ENCODE assay signal across 8 cellular contexts in the genomic region with DNA sequence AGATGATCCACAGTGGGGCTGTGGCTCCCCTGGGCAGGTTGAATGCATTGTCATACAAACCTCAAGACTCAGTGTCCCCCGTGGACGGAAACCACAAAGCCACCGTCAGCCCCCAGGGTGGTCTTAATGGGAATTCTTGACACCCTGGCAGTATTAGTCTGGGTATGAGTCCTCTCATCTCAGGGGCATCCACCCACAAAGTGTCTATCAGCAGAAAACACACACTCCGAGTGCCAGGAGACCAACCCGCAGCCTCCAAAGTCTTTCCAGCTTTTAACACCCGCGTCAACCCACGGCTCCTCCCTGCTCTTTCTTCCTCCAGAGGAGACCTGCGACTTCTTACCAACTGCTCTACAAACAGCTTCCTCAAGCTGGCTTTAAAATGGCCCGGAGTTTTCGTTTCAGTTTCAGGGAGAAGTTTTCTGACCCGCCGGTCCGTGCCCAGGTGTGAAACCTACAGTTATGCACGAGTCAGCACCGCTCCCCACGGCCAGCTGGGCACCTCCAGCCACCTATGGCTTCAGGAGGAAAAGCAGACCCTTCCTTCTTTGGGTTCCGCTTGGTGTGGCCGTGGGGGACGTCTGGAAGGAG. TPM values are rescaled to one million over a fixed set of nuclear protein-coding genes. Genes with fewer than 3 reads are reported as not detected.
A peak's percentile ranks its signal among the peaks of the same experiment; 100 is the strongest.
DNase-seq lines count a peak whose midpoint lies in the region; ATAC-seq and TF ChIP-seq lines count a peak whose summit lies in the region.

No MANE protein-coding gene starts in this region.

- no peak overlapping the region for H4K8ac ChIP-seq in mesenchymal stem cell (ENCODE audit: low read length)

- no peak overlapping the region for H3K23ac ChIP-seq in mesenchymal stem cell (ENCODE audit: low read length in 2 of 2)

- no peak overlapping the region for H3K4ac ChIP-seq in mesenchymal stem cell (ENCODE audit: low read depth in 1 of 2, low read length in 2 of 2)

- no peaks in the 10 kb centered on the region for H3K36me3 ChIP-seq in RWPE2 (ENCODE audit: low read depth)
- H3K36me3 ChIP-seq in mesenchymal stem cell (ENCODE audit: control insufficient read depth in 1 of 2, insufficient read depth in 2 of 2, low read depth in 1 of 2, low read length in 2 of 2): no peaks in the 10 kb centered on the region

- H3K4me3 ChIP-seq in RWPE2 (ENCODE audit: severe bottlenecking) (no peak overlapping the region), mesenchymal stem cell (ENCODE audit: insufficient read depth in 1 of 2, low read depth in 1 of 2, low read length in 2 of 2) (no peak overlapping the region)

- H3K27ac ChIP-seq in RWPE2 (ENCODE audit: poor library complexity, severe bottlenecking) (no peak overlapping the region), mesenchymal stem cell (ENCODE audit: low read length, poor library complexity, severe bottlenecking) (no peak overlapping the region)

- no peak overlapping the region for H3K4me2 ChIP-seq in mesenchymal stem cell (ENCODE audit: low read length, poor library complexity, severe bottlenecking)

- H3K4me1 ChIP-seq in RWPE2 (ENCODE audit: insufficient read depth, poor library complexity, severe bottlenecking): no peaks in the 10 kb centered on the region
- peaks cover 13% of the 10 kb centered on the region for H3K4me1 ChIP-seq in mesenchymal stem cell (ENCODE audit: control insufficient read depth, insufficient read depth, low read depth, low read length)

- H4K91ac ChIP-seq in mesenchymal stem cell (ENCODE audit: low read length): no peak overlapping the region

- H3K27me3 Mint-ChIP-seq in immature natural killer cell (ENCODE audit: low read depth in 3 of 3): peaks cover 48 to 85% (median 72%) of the 10 kb centered on the region in 3 donors

- no peak overlapping the region for H3K9ac ChIP-seq in mesenchymal stem cell (ENCODE audit: low read length)

- H3K9me3 ChIP-seq in RWPE2 (ENCODE audit: severe bottlenecking): no peaks in the 10 kb centered on the region
- no peaks in the 10 kb centered on the region for H3K9me3 ChIP-seq in mesenchymal stem cell (ENCODE audit: control insufficient read depth, low read length)

- no peak overlapping the region for H3K14ac ChIP-seq in mesenchymal stem cell (ENCODE audit: low read length in 2 of 2)

- H2AFZ ChIP-seq in mesenchymal stem cell (ENCODE audit: low read depth, low read length): no peak overlapping the region

- no peak for TF ChIP-seq CTCF in RWPE2 (IDR thresholded peaks at IDR 0.05; ENCODE audit: poor library complexity, severe bottlenecking)

- no peaks in the 10 kb centered on the region for H3K79me1 ChIP-seq in mesenchymal stem cell (replicated peaks; ENCODE audit: low read length, poor library complexity, severe bottlenecking)

- peaks cover 14 to 30% (median 25%) of the 10 kb centered on the region in 3 donors for H3K36me3 Mint-ChIP-seq in immature natural killer cell

- H2BK5ac ChIP-seq in mesenchymal stem cell (ENCODE audit: low read depth, low read length, poor library complexity, severe bottlenecking): no peak overlapping the region

- H2BK15ac ChIP-seq in mesenchymal stem cell (ENCODE audit: low read depth, poor library complexity, severe bottlenecking): no peak overlapping the region

- ATAC-seq in GM18867 (IDR thresholded peaks at IDR 0.05; ENCODE audit: unreplicated experiment) (peak; percentile 53), HG02678 (IDR thresholded peaks at IDR 0.05; ENCODE audit: unreplicated experiment) (peak; percentile 55), RWPE2 (ENCODE audit: low read depth) (no peak)

- H3K27ac Mint-ChIP-seq in immature natural killer cell: peak overlapping the region in 5 of 6 donors; percentile 94 to 100 (median 99)

- no peak overlapping the region for H2BK12ac ChIP-seq in mesenchymal stem cell (ENCODE audit: low read length in 2 of 2)

- H3K27me3 ChIP-seq in RWPE2 (ENCODE audit: insufficient read depth, poor library complexity, severe bottlenecking) (peaks cover 48% of the 10 kb centered on the region), mesenchymal stem cell (ENCODE audit: control insufficient read depth in 1 of 2, insufficient read depth in 1 of 2, low read length in 2 of 2) (peaks cover 0 to 60% of the 10 kb centered on the region in 2 experiments)

- no peak overlapping the region for H2AK5ac ChIP-seq in mesenchymal stem cell (ENCODE audit: low read length, severe bottlenecking)

- DNase-seq in RWPE2 (ENCODE audit: low spot score): peak; percentile 52
- peak; percentile 77 to 78 (median 78) for DNase-seq in immature natural killer cell
- no peak for DNase-seq in mesenchymal stem cell
- DNase-seq in cerebellum (ENCODE audit: low spot score): no peak
- no peak for DNase-seq in 8988T
- DNase-seq in NCI-H526 (lab: John Stamatoyannopoulos, UW): no peak

- H3K4me3 Mint-ChIP-seq in immature natural killer cell: peak overlapping the region; percentile 85 to 98 (median 93)

- H2BK120ac ChIP-seq in mesenchymal stem cell (ENCODE audit: low read depth, low read length): no peak overlapping the region

- WGBS in mesenchymal stem cell: 76% methylated on average over 20 of the region's 20 CpGs

- no peak overlapping the region for H3K18ac ChIP-seq in mesenchymal stem cell (ENCODE audit: low read depth in 1 of 2, low read length in 2 of 2)

- peaks cover 0 to 5% (median 2%) of the 10 kb centered on the region in 6 donors for H3K9me3 Mint-ChIP-seq in immature natural killer cell

- H3K4me1 Mint-ChIP-seq in immature natural killer cell: peaks cover 90% of the 10 kb centered on the region in 2 donors

RNA-seq across cellular contexts. Expression of gene ASMTL, which starts 14.4 kb away (rescaled TPM):
- 10 to 100 TPM; 58.1 to 68.6 (median 67.1) TPM for polyA plus RNA-seq in immature natural killer cell
- polyA plus RNA-seq in mesenchymal stem cell (2013, experiment 1 of 2): 21.6 TPM
- 21.5 TPM for polyA plus RNA-seq in mesenchymal stem cell (2013, experiment 2 of 2)
- 9.0 TPM for total RNA-seq in cerebellum

Comparison
In these comparisons a context has a peak if more than half of its experiments do, and no peak if none do; other contexts are left out.
1. DNase-seq: peak in RWPE2 (single experiment) and immature natural killer cell (3 of 3); none in mesenchymal stem cell (single experiment), cerebellum (single experiment), 8988T (single experiment) and NCI-H526 (0 of 2).